In genomic region chr1:206684478-206685255, GRCh38 we compare ENCODE assay signal across 8 cellular contexts.
DNase-seq lines count a peak whose midpoint lies in the region; ATAC-seq and TF ChIP-seq lines count a peak whose summit lies in the region.

Gene MAPKAPK2 (plus strand): TSS chr1:206684905. CDS start chr1:206685230, 325 bp downstream.

- peaks cover 11% of the 10 kb centered on the region for H3K27me3 ChIP-seq in OCI-LY3 (ENCODE audit: low read depth, low read length)
- no peaks in the 10 kb centered on the region for H3K27me3 ChIP-seq in muscle layer of colon (ENCODE audit: control insufficient read depth in 1 of 2, insufficient read depth in 2 of 2, low read length in 2 of 2)

- H3K4me1 ChIP-seq in OCI-LY3 (ENCODE audit: low read length): peaks cover 62% of the 10 kb centered on the region
- peaks cover 39% of the 10 kb centered on the region for H3K4me1 ChIP-seq in muscle layer of colon (ENCODE audit: insufficient read depth, low read length)

- no peak for TF ChIP-seq POLR2A in erythroblast (IDR thresholded peaks at IDR 0.05; ENCODE audit: low read length)

- H3K27ac ChIP-seq in OCI-LY3 (ENCODE audit: low read length): peak within 1 kb of the TSS; percentile 54
- peak within 1 kb of the TSS; percentile 93 for H3K27ac ChIP-seq in muscle layer of colon (ENCODE audit: low read depth, low read length)

- peaks cover 46% of the 10 kb centered on the region for H3K79me2 ChIP-seq in OCI-LY3 (ENCODE audit: low read length)

- H3K9me3 ChIP-seq in OCI-LY3 (ENCODE audit: insufficient read depth, low read length): no peaks in the 10 kb centered on the region
- no peaks in the 10 kb centered on the region for H3K9me3 ChIP-seq in muscle layer of colon (ENCODE audit: low read length)

- DNase-seq in NCI-H2107 (lab: John Stamatoyannopoulos, UW) (peak; percentile 44), NCI-H2107 treated with DMSO at 0.1 percent for 48 hours (lab: John Stamatoyannopoulos, UW; ENCODE audit: unreplicated experiment) (no peak), erythroblast (lab: John Stamatoyannopoulos, UW) (peak; percentile 85 to 92)
- peak; percentile 77 for DNase-seq in activated T-cell treated with anti-CD3 and anti-CD28 coated beads, Interleukin-2, amount 50 U/mL, for 1 hour
- DNase-seq in stimulated activated CD8-positive, alpha-beta memory T cell treated with anti-CD3 and anti-CD28 coated beads, Interleukin-4, amount 100 ng/mL, for 48 hours: peak; percentile 83

- H3K9ac ChIP-seq in OCI-LY3 (ENCODE audit: low read length) (peak within 1 kb of the TSS; percentile 75), muscle layer of colon (ENCODE audit: low read length) (peak within 1 kb of the TSS; percentile 97)

- peak within 1 kb of the TSS; percentile 80 for H3K4me3 ChIP-seq in OCI-LY3 (ENCODE audit: low read length)
- peak within 1 kb of the TSS; percentile 76 for H3K4me3 ChIP-seq in muscle layer of colon (ENCODE audit: low read depth in 1 of 2, low read length in 2 of 2)

- TF ChIP-seq CTCF in OCI-LY3 (IDR thresholded peaks at IDR 0.05; ENCODE audit: low read depth, low read length): no peak

- H3K4me2 ChIP-seq in OCI-LY3 (ENCODE audit: low read length): peak within 1 kb of the TSS; percentile 94

- H2AFZ ChIP-seq in OCI-LY3 (ENCODE audit: low read depth, low read length): no peak within 1 kb of the TSS; the same call in 1 of the 2 replicates

- H3K36me3 ChIP-seq in OCI-LY3 (replicated peaks; ENCODE audit: low read depth, low read length) (no peaks in the 10 kb centered on the region), muscle layer of colon (ENCODE audit: insufficient read depth, low read length) (no peaks in the 10 kb centered on the region)

- peaks cover 38% of the 10 kb centered on the region for H4K20me1 ChIP-seq in OCI-LY3 (ENCODE audit: insufficient read depth, low read length)

- peak; percentile 45 for ATAC-seq in HG03342 (IDR thresholded peaks at IDR 0.05; ENCODE audit: unreplicated experiment)
